19 cellular contexts compared by ENCODE assay signal in genomic region chr18:34760444-34760843, GRCh38. TPM values are rescaled to one million over a fixed set of nuclear protein-coding genes. Genes with fewer than 3 reads are reported as not detected.
"Had no signal": no experiment of that assay in that cellular context is flagged by ENCODE, and none has a peak within 500 bp of the region (broad histone marks: within the 10 kb centered on the region; RNA-seq: fewer than 3 reads in every experiment).

No MANE protein-coding gene starts in this region.

- DNase-seq: activated CD4-positive, alpha-beta T cell treated with anti-CD3 and anti-CD28 coated beads for 48 hours; activated CD8-positive, alpha-beta T cell treated with anti-CD3 and anti-CD28 coated beads, Interleukin-2, amount 10 ng/mL, durations not matched to agents 7 days and 5 days; activated naive CD4-positive, alpha-beta T cell treated with anti-CD3 and anti-CD28 coated beads for 36 hours; cortex of kidney; effector CD8-positive, alpha-beta T cell; mucosa of descending colon; natural killer cell; occipital lobe; stimulated activated CD4-positive, alpha-beta T cell treated with anti-CD3 and anti-CD28 coated beads, Interleukin-4, amount 100 ng/mL, for 4 hours; stomach; T-cell; T1000; uterus had no signal

- H3K4me3 ChIP-seq: gastroesophageal sphincter, lung, mucosa of descending colon, skin epidermis, stomach, thoracic aorta, uterus had no signal

- H3K27me3 ChIP-seq: gastroesophageal sphincter, stomach, uterus had no signal

- H3K9me3 ChIP-seq: gastroesophageal sphincter, mucosa of descending colon, stomach, thoracic aorta, uterus had no signal

- H3K36me3 ChIP-seq: stomach, thoracic aorta, uterus had no signal

- ATAC-seq: activated CD8-positive, alpha-beta T cell treated with anti-CD3 and anti-CD28 coated beads, Interleukin-2, amount 10 ng/mL, durations not matched to agents 7 days and 5 days; gastroesophageal sphincter; mucosa of descending colon; natural killer cell; T-cell had no signal

- H3K27ac ChIP-seq: gastroesophageal sphincter, skin epidermis, stomach, thoracic aorta, uterus, VCaP had no signal

RNA-seq across cellular contexts. Expression of gene DTNA, which starts 50.3 kb away (rescaled TPM):
- total RNA-seq: activated CD8-positive, alpha-beta T cell treated with anti-CD3 and anti-CD28 coated beads, Interleukin-2, amount 10 ng/mL, durations not matched to agents 7 days and 5 days; activated T-helper 1 cell treated with anti-CD3 and anti-CD28 coated beads, Interleukin-12 subunit alpha, Interleukin-12 subunit beta, Interleukin-2, Interleukin-4 antibody, amounts not matched to agents 30 ng/mL and 10 ng/mL and 1 ng/mL, durations not matched to agents 14 hours and 24 hours and 36 hours had no signal
